9 cellular contexts compared by ENCODE assay signal in the genomic region with DNA sequence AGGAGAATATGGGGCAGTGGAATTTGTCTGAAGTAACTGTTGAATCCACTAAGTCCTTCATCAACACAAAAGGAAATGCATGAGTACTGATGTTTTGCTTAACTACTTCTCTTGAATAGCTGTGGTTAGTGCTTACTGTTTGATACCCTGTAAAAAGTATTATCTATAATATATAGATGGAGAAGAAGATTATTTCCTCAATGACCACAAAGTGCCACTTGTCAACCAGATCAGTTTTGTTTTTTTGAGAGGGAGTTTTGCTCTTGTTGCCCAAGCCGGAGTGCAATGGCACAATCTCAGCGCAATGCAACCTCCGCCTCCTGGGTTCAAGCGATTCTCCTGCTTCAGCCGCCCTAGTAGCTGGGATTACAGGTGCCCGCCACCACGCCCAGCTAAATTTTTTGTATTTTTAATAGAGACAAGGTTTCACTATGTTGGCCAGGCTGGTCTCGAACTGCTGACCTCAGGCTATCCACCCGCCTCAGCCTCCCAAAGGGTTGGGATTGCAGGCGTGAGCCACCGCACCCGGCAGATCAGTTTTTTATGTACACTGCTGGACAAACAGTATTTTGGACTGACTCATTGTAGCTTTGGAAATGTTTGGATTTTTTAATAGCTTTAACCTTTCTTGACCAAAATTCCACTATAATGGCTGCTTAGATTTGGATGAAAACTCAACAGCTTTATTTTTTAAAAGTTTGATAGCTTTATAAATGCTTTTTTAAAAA. TPM values are rescaled to one million over a fixed set of nuclear protein-coding genes. Genes with fewer than 3 reads are reported as not detected.
A peak's percentile ranks its signal among the peaks of the same experiment; 100 is the strongest.
DNase-seq lines count a peak whose midpoint lies in the region; ATAC-seq and TF ChIP-seq lines count a peak whose summit lies in the region.
"Had no signal": no experiment of that assay in that cellular context is flagged by ENCODE, and none has a peak within 500 bp of the region (broad histone marks: within the 10 kb centered on the region; RNA-seq: fewer than 3 reads in every experiment).

No MANE protein-coding gene starts in this region.

- peak overlapping the region in 1 of 5 donors; percentile 96 for H3K27ac ChIP-seq in adrenal gland

- intact Hi-C loops in adrenal gland (cut with DNase I), result no loop called here

- CTCF ChIA-PET in activated CD8-positive, alpha-beta T cell treated with anti-CD3 and anti-CD28 coated beads, Interleukin-2, amount 10 ng/mL, durations not matched to agents 7 days and 5 days (lab: Charles Lee), result interaction anchor here (1.0 to 5.1 kb wide), 8 partner anchors 12 to 56 kb away, joined by 3 to 91 read pairs (median 4); partner anchors contain the start of gene KIF23

- POLR2A ChIA-PET in activated CD8-positive, alpha-beta T cell treated with anti-CD3 and anti-CD28 coated beads, Interleukin-2, amount 10 ng/mL, durations not matched to agents 7 days and 5 days (lab: Charles Lee), result interaction anchor here (0.6 to 3.8 kb wide), 10 partner anchors 8 to 660 kb away, joined by 3 to 83 read pairs (median 8); partner anchors contain the start of gene KIF23

- TF ChIP-seq CTCF in HFF-Myc (IDR thresholded peaks at IDR 0.05; ENCODE audit: low read depth, low read length, missing control alignments), result no peak
- no peak for TF ChIP-seq CTCF in adrenal gland (IDR thresholded peaks at IDR 0.05)

- WGBS in adrenal gland, 4 donors, result 81 to 88% (median 87%) methylated on average over 12 of the region's 12 CpGs

- TF ChIP-seq POLR2A in adrenal gland (IDR thresholded peaks at IDR 0.05), result no peak

- H3K9me3 ChIP-seq in adrenal gland (replicated peaks in 1 of 3), result no peaks in the 10 kb centered on the region

- no peak for ATAC-seq in activated CD8-positive, alpha-beta T cell treated with anti-CD3 and anti-CD28 coated beads, Interleukin-2, amount 10 ng/mL, durations not matched to agents 7 days and 5 days
- ATAC-seq in memory B cell (ENCODE audit: low read depth) (no peak), HG03354 (IDR thresholded peaks at IDR 0.05; ENCODE audit: poor library complexity, severe bottlenecking, unreplicated experiment) (no peak)

- H3K27me3 ChIP-seq in adrenal gland, result no peaks in the 10 kb centered on the region

- H3K4me3 ChIP-seq in HFF-Myc (replicated peaks; ENCODE audit: low read depth, low read length), result peak overlapping the region; percentile 75; the same call in 1 of the 2 replicates
- H3K4me3 ChIP-seq in adrenal gland, result no peak overlapping the region

- H3K27me3 Mint-ChIP-seq in activated CD8-positive, alpha-beta T cell treated with anti-CD3 and anti-CD28 coated beads, Interleukin-2, amount 10 ng/mL, durations not matched to agents 7 days and 5 days (ENCODE audit: low read depth), result no peaks in the 10 kb centered on the region
- no peaks in the 10 kb centered on the region for H3K27me3 Mint-ChIP-seq in memory B cell

- no peaks in the 10 kb centered on the region for H3K9me3 Mint-ChIP-seq in activated CD8-positive, alpha-beta T cell treated with anti-CD3 and anti-CD28 coated beads, Interleukin-2, amount 10 ng/mL, durations not matched to agents 7 days and 5 days (ENCODE audit: insufficient read depth)
- no peaks in the 10 kb centered on the region for H3K9me3 Mint-ChIP-seq in memory B cell

- peak overlapping the region; percentile 99 for H3K4me3 Mint-ChIP-seq in activated CD8-positive, alpha-beta T cell treated with anti-CD3 and anti-CD28 coated beads, Interleukin-2, amount 10 ng/mL, durations not matched to agents 7 days and 5 days
- no peak overlapping the region for H3K4me3 Mint-ChIP-seq in memory B cell

- H3K4me1 ChIP-seq in adrenal gland (replicated peaks in 1 of 2), result peaks cover 12 to 26% of the 10 kb centered on the region in 2 donors

- H3K27ac Mint-ChIP-seq in activated CD8-positive, alpha-beta T cell treated with anti-CD3 and anti-CD28 coated beads, Interleukin-2, amount 10 ng/mL, durations not matched to agents 7 days and 5 days, result peak overlapping the region; percentile 39
- peak overlapping the region; percentile 91 for H3K27ac Mint-ChIP-seq in memory B cell

- DNase-seq in AG08396 (ENCODE audit: low spot score), result peak; percentile 21
- DNase-seq in HFF-Myc (ENCODE audit: extremely low read depth, low read depth), result no peak
- no peak for DNase-seq in activated CD8-positive, alpha-beta T cell treated with anti-CD3 and anti-CD28 coated beads, Interleukin-2, amount 10 ng/mL, durations not matched to agents 7 days and 5 days
- DNase-seq in memory B cell (ENCODE audit: low spot score in 2 of 2), result no peak
- no peak for DNase-seq in DMS79 treated with DMSO at 0.1 percent for 48 hours (lab: John Stamatoyannopoulos, UW)
- DNase-seq in GOT3 (lab: John Stamatoyannopoulos, UW), result no peak
- DNase-seq in adrenal gland, result no peak
- DNase-seq: effector CD8-positive, alpha-beta T cell had no signal

- H3K4me1 Mint-ChIP-seq in activated CD8-positive, alpha-beta T cell treated with anti-CD3 and anti-CD28 coated beads, Interleukin-2, amount 10 ng/mL, durations not matched to agents 7 days and 5 days (ENCODE audit: low read depth), result peaks cover 37% of the 10 kb centered on the region
- peaks cover 22% of the 10 kb centered on the region for H3K4me1 Mint-ChIP-seq in memory B cell

- H3K36me3 ChIP-seq in adrenal gland (replicated peaks in 1 of 2), result peaks cover 0 to 14% of the 10 kb centered on the region in 2 donors

- peaks cover 54% of the 10 kb centered on the region for H3K36me3 Mint-ChIP-seq in activated CD8-positive, alpha-beta T cell treated with anti-CD3 and anti-CD28 coated beads, Interleukin-2, amount 10 ng/mL, durations not matched to agents 7 days and 5 days (ENCODE audit: low read depth)
- H3K36me3 Mint-ChIP-seq in memory B cell, result peaks cover 5% of the 10 kb centered on the region

RNA-seq across cellular contexts. Expression of gene RPLP1, which starts 1.5 kb away (rescaled TPM):
- 1,000 to 10,000 TPM; 1,664 to 1,767 TPM for total RNA-seq in activated CD8-positive, alpha-beta T cell treated with anti-CD3 and anti-CD28 coated beads, Interleukin-2, amount 10 ng/mL, durations not matched to agents 7 days and 5 days
- total RNA-seq in adrenal gland, result 1,000 to 10,000 TPM in 4 of 8 donors, 100 to 1,000 TPM in 4; 279 to 1,990 (median 1,099) TPM
- polyA plus RNA-seq in adrenal gland, result 1,000 to 10,000 TPM in 2 of 3 donors, 100 to 1,000 TPM in 1; 232 to 1,639 (median 1,096) TPM

RNA-seq across cellular contexts. Expression of gene KIF23, which starts 37.0 kb away (rescaled TPM):
- total RNA-seq in activated CD8-positive, alpha-beta T cell treated with anti-CD3 and anti-CD28 coated beads, Interleukin-2, amount 10 ng/mL, durations not matched to agents 7 days and 5 days, result 10 to 100 TPM; 80.7 to 87.9 TPM
- total RNA-seq in adrenal gland, result 1 to 10 TPM; 1.3 to 7.3 (median 2.3) TPM
- 1 to 10 TPM; 1.5 to 3.2 (median 3.2) TPM for polyA plus RNA-seq in adrenal gland

Comparison
In these comparisons a context has a peak if more than half of its experiments do, and no peak if none do; other contexts are left out.
1. RNA of gene KIF23, which starts 37.0 kb away (total RNA-seq): 80.7 to 87.9 TPM in activated CD8-positive, alpha-beta T cell treated with anti-CD3 and anti-CD28 coated beads, Interleukin-2, amount 10 ng/mL, durations not matched to agents 7 days and 5 days; 1.3 to 7.3 TPM in adrenal gland; every median in the first group is over 4 times any median in the second.